ENCODE assay signal across 9 cellular contexts in genomic region chr1:241834733-241835377, GRCh38. TPM values are rescaled to one million over a fixed set of nuclear protein-coding genes. Genes with fewer than 3 reads are reported as not detected.
DNase-seq lines count a peak whose midpoint lies in the region; TF ChIP-seq lines count a peak whose summit lies in the region.
"Had no signal": no experiment of that assay in that cellular context is flagged by ENCODE, and none has a peak within 500 bp of the region (broad histone marks: within the 10 kb centered on the region; RNA-seq: fewer than 3 reads in every experiment).

No MANE protein-coding gene starts in this region.

- H3K27ac ChIP-seq in MM.1S (ENCODE audit: low read length): no peak overlapping the region
- no peak overlapping the region for H3K27ac ChIP-seq in liver (ENCODE audit: low read depth in 1 of 2, low read length in 2 of 2)
- H3K27ac ChIP-seq in CD4-positive, alpha-beta memory T cell (ENCODE audit: low read depth, low read length): no peak overlapping the region
- H3K27ac ChIP-seq in substantia nigra (ENCODE audit: low read depth, low read length, poor library complexity, severe bottlenecking): no peak overlapping the region
- H3K27ac ChIP-seq: SJSA1 had no signal

- no peak overlapping the region for H3K4me2 ChIP-seq in MM.1S (ENCODE audit: low read depth, low read length)

- intact Hi-C loops in CD4-positive, alpha-beta memory T cell (cut with micrococcal nuclease): loop anchor here (1.0 kb wide), 1 partner anchor 224 kb away; no protein-coding TSS in a partner anchor

- H3F3A ChIP-seq in MM.1S (ENCODE audit: insufficient read depth, low read length): no peaks in the 10 kb centered on the region

- no peaks in the 10 kb centered on the region for H3K36me3 Mint-ChIP-seq in CD4-positive, alpha-beta memory T cell

- DNase-seq in EL (peak; percentile 58), MM.1S (peak; percentile 46), amniotic epithelial cell (ENCODE audit: low read depth) (peak; percentile 59), NCI-H2196 treated with DMSO at 0.1 percent for 48 hours (lab: John Stamatoyannopoulos, UW; ENCODE audit: unreplicated experiment) (no peak), substantia nigra (lab: John Stamatoyannopoulos, UW) (no peak)
- DNase-seq in CD4-positive, alpha-beta memory T cell: no peak
- DNase-seq in stimulated activated CD4-positive, alpha-beta T cell treated with anti-CD3 and anti-CD28 coated beads, Interleukin-2, amount 100 ng/mL, for 48 hours: no peak

- no peaks in the 10 kb centered on the region for H3K9me3 Mint-ChIP-seq in CD4-positive, alpha-beta memory T cell

- peaks cover 11% of the 10 kb centered on the region for H3K4me1 ChIP-seq in MM.1S (ENCODE audit: low read length)
- no peaks in the 10 kb centered on the region for H3K4me1 ChIP-seq in liver (ENCODE audit: control insufficient read depth in 4 of 4, insufficient read depth in 4 of 4, low read length in 3 of 4)
- H3K4me1 ChIP-seq in CD4-positive, alpha-beta memory T cell (ENCODE audit: insufficient read depth, low read length): no peaks in the 10 kb centered on the region

- H3K9me3 ChIP-seq in MM.1S (replicated peaks; ENCODE audit: insufficient read depth, low read length) (no peaks in the 10 kb centered on the region), liver (ENCODE audit: control insufficient read depth in 4 of 4, low read length in 3 of 4) (no peaks in the 10 kb centered on the region)
- no peaks in the 10 kb centered on the region for H3K9me3 ChIP-seq in CD4-positive, alpha-beta memory T cell (ENCODE audit: control insufficient read depth in 1 of 2, low read length in 2 of 2)
- H3K9me3 ChIP-seq: SJSA1 had no signal

- H3K79me2 ChIP-seq in MM.1S (ENCODE audit: low read length): no peaks in the 10 kb centered on the region

- H2AFZ ChIP-seq in MM.1S (ENCODE audit: low read length): no peak overlapping the region

- TF ChIP-seq CTCF in MM.1S (IDR thresholded peaks at IDR 0.05; ENCODE audit: low read length) (peak; percentile 77), liver (IDR thresholded peaks at IDR 0.05; ENCODE audit: low read depth, low read length, missing input control) (peak; percentile 64)

- no peaks in the 10 kb centered on the region for H3K9me2 ChIP-seq in MM.1S (replicated peaks; ENCODE audit: insufficient read depth, low read length)

- H3K36me3 ChIP-seq in MM.1S (replicated peaks; ENCODE audit: insufficient read depth, low read length): no peaks in the 10 kb centered on the region
- H3K36me3 ChIP-seq in liver (ENCODE audit: control insufficient read depth in 4 of 4, insufficient read depth in 3 of 4, low read depth in 1 of 4, low read length in 3 of 4): no peaks in the 10 kb centered on the region
- no peaks in the 10 kb centered on the region for H3K36me3 ChIP-seq in CD4-positive, alpha-beta memory T cell (ENCODE audit: insufficient read depth, low read length)
- H3K36me3 ChIP-seq: SJSA1 had no signal

- H3K4me3 ChIP-seq in MM.1S (ENCODE audit: low read length) (no peak overlapping the region), liver (ENCODE audit: low read depth in 1 of 3, low read length in 3 of 3) (no peak overlapping the region)
- no peak overlapping the region for H3K4me3 ChIP-seq in CD4-positive, alpha-beta memory T cell (ENCODE audit: low read length in 2 of 2)
- H3K4me3 ChIP-seq: SJSA1 had no signal

- peaks cover 0 to 4% (median 0%) of the 10 kb centered on the region in 4 donors for H3K4me1 Mint-ChIP-seq in CD4-positive, alpha-beta memory T cell

- H3K9ac ChIP-seq in MM.1S (ENCODE audit: low read length) (no peak overlapping the region), liver (ENCODE audit: low read depth in 1 of 2, low read length in 2 of 2) (no peak overlapping the region)

- peak; percentile 88 to 89 for TF ChIP-seq RAD21 in liver (IDR thresholded peaks at IDR 0.05)

- H3K27me3 ChIP-seq in MM.1S (replicated peaks; ENCODE audit: insufficient read depth, low read length): no peaks in the 10 kb centered on the region
- no peaks in the 10 kb centered on the region for H3K27me3 ChIP-seq in liver (ENCODE audit: control insufficient read depth in 4 of 4, insufficient read depth in 4 of 4, low read length in 3 of 4)
- H3K27me3 ChIP-seq in CD4-positive, alpha-beta memory T cell (ENCODE audit: insufficient read depth, low read length): no peaks in the 10 kb centered on the region
- H3K27me3 ChIP-seq: SJSA1 had no signal

- 1% methylated on average over 1 of the region's 1 CpG for WGBS in liver

- H4K20me1 ChIP-seq in MM.1S (ENCODE audit: insufficient read depth, low read length): no peaks in the 10 kb centered on the region

- POLR2A ChIA-PET in CD4-positive, alpha-beta memory T cell (lab: Charles Lee; ENCODE audit: partially characterized antibody): no interaction called here

- H3K4me3 Mint-ChIP-seq in CD4-positive, alpha-beta memory T cell: no peak overlapping the region

- CTCF ChIA-PET in CD4-positive, alpha-beta memory T cell (lab: Charles Lee; ENCODE audit: partially characterized antibody): interaction anchor here (0.7 kb wide), 1 partner anchor 24 kb away, joined by 3 read pairs; no protein-coding TSS in a partner anchor

- H3K27ac Mint-ChIP-seq in CD4-positive, alpha-beta memory T cell: no peak overlapping the region

- peaks cover 4 to 5% of the 10 kb centered on the region in 2 donors for H3K27me3 Mint-ChIP-seq in CD4-positive, alpha-beta memory T cell

TF ChIP-seq in liver, 16 proteins besides CTCF, POLR2A, EP300 and RAD21:
- TF ChIP-seq YY1 (IDR thresholded peaks at IDR 0.05): no peak
- TF ChIP-seq JUND (IDR thresholded peaks at IDR 0.05): no peak
- no peak for TF ChIP-seq EGR1 (IDR thresholded peaks at IDR 0.05; ENCODE audit: low read depth in 2 of 2)
- TF ChIP-seq TAF1 (conservative IDR thresholded peaks at IDR 0.05): no peak
- no peak for TF ChIP-seq ATF3 (IDR thresholded peaks at IDR 0.05)
- no peak for TF ChIP-seq SP1 (IDR thresholded peaks at IDR 0.05)

RNA-seq across cellular contexts. Expression of gene EXO1, which starts 13.1 kb away (rescaled TPM):
- 10 to 100 TPM in 1 of 2 donors, under 1 TPM in 1; 0.25 to 16.2 TPM for total RNA-seq in liver
- polyA plus RNA-seq in liver: under 1 TPM; 0.44 to 0.51 TPM
- under 1 TPM; 0.41 to 0.44 TPM for total RNA-seq in CD4-positive, alpha-beta memory T cell
- not detected for polyA plus RNA-seq in CD4-positive, alpha-beta memory T cell

Comparison
In these comparisons a context has a peak if more than half of its experiments do, and no peak if none do; other contexts are left out.
1. DNase-seq: peak in EL (single experiment), MM.1S (single experiment) and amniotic epithelial cell (single experiment); none in CD4-positive, alpha-beta memory T cell (0 of 5), NCI-H2196 treated with DMSO at 0.1 percent for 48 hours (single experiment), stimulated activated CD4-positive, alpha-beta T cell treated with anti-CD3 and anti-CD28 coated beads, Interleukin-2, amount 100 ng/mL, for 48 hours (0 of 2) and substantia nigra (0 of 49).